Comparison of ENCODE assay signal across 13 cellular contexts in the genomic region with DNA sequence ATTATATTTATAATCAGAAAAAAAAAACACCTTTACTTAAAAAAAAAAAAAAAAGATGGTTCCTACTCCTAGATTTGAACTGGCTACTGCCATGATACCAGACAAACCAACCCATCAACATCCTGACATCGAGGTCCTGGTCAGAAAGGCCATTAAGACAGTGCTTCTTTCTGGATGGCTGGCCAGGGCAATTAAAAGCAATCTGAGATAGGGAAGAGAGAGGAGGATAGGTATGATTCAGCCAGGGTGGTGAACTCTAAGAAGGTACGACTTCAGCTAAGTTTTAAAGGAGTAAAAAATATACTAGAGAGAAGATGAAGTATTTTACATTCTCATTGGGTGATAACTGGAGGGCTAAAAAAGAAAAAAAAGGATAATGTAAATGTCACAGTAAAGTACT.
"Had no signal": no experiment of that assay in that cellular context is flagged by ENCODE, and none has a peak within 500 bp of the region (broad histone marks: within the 10 kb centered on the region; RNA-seq: fewer than 3 reads in every experiment).

No MANE protein-coding gene starts in this region.

- H3K27ac ChIP-seq: esophagus muscularis mucosa, left ventricle myocardium inferior, right atrium auricular region, skin epidermis, tibial nerve, vagina had no signal

- ATAC-seq: stimulated activated effector memory CD8-positive, alpha-beta T cell treated with anti-CD3 and anti-CD28 coated beads, Interleukin-12 subunit alpha, Interleukin-12 subunit beta, amount 100 ng/mL, for 72 hours; T-helper 17 cell had no signal

- H3K4me1 ChIP-seq: vagina had no signal

- H3K4me3 ChIP-seq: esophagus muscularis mucosa, left ventricle myocardium inferior, right atrium auricular region, skin epidermis, tibial nerve, vagina had no signal

- DNase-seq: activated CD4-positive, alpha-beta T cell treated with anti-CD3 and anti-CD28 coated beads, Interleukin-2, amount 50 U/mL, for 1 hour; activated naive CD4-positive, alpha-beta T cell treated with anti-CD3 and anti-CD28 coated beads, Interleukin-2, amount 10 ng/mL, durations not matched to agents 7 days and 5 days; dermis blood vessel endothelial cell; endodermal cell; head of caudate nucleus; left ventricle myocardium inferior; T-helper 17 cell had no signal

- H3K9me3 ChIP-seq: esophagus muscularis mucosa, left ventricle myocardium inferior, right atrium auricular region, tibial nerve, vagina had no signal

- H3K27me3 ChIP-seq: esophagus muscularis mucosa, right atrium auricular region, tibial nerve, vagina had no signal

- H3K36me3 ChIP-seq: esophagus muscularis mucosa, left ventricle myocardium inferior, right atrium auricular region, tibial nerve, vagina had no signal
